18 cellular contexts compared by ENCODE assay signal in genomic region chr10:91756286-91756685, GRCh38. TPM values are rescaled to one million over a fixed set of nuclear protein-coding genes. Genes with fewer than 3 reads are reported as not detected.
DNase-seq lines count a peak whose midpoint lies in the region; TF ChIP-seq lines count a peak whose summit lies in the region.
"Had no signal": no experiment of that assay in that cellular context is flagged by ENCODE, and none has a peak within 500 bp of the region (broad histone marks: within the 10 kb centered on the region; RNA-seq: fewer than 3 reads in every experiment).

No MANE protein-coding gene starts in this region.

- no peak overlapping the region for H3K27ac ChIP-seq in transverse colon
- H3K27ac ChIP-seq: C4-2B, dorsolateral prefrontal cortex had no signal

- WGBS in transverse colon (ENCODE audit: low coverage in 1 of 2), 2 donors = 58 to 80% methylated on average over 1 to 2 of the region's 2 CpGs

- DNase-seq in GM03348 (ENCODE audit: low spot score) = peak; percentile 50
- DNase-seq in MV-4-11 (lab: John Stamatoyannopoulos, UW) = peak; percentile 44
- peak; percentile 42 to 55 for DNase-seq in cardiac fibroblast (ENCODE audit: low read depth in 2 of 2)
- peak; percentile 32 for DNase-seq in myocyte (ENCODE audit: low read depth)
- DNase-seq in transverse colon = no peak
- DNase-seq in kidney glomerular epithelial cell (lab: John Stamatoyannopoulos, UW) = no peak
- no peak for DNase-seq in inferior parietal cortex (ENCODE audit: extremely low spot score)
- DNase-seq in NCI-H1105 (lab: John Stamatoyannopoulos, UW) = no peak
- DNase-seq: activated B cell treated with CpG ODN at 0.5 μM for 24 hours; activated effector memory CD4-positive, alpha-beta T cell treated with Interleukin-2 at 50 U/mL for 16 hours; aorta; dorsolateral prefrontal cortex; H9; NCI-H2029; NCI-H69; occipital lobe; stimulated activated naive CD4-positive, alpha-beta T cell had no signal

- no peak for TF ChIP-seq POLR2A in transverse colon (IDR thresholded peaks at IDR 0.05)

- TF ChIP-seq EP300 in transverse colon (IDR thresholded peaks at IDR 0.05; ENCODE audit: low read depth) = no peak

- H3K36me3 ChIP-seq in transverse colon = no peaks in the 10 kb centered on the region

- H3K27me3 ChIP-seq in transverse colon = no peaks in the 10 kb centered on the region
- H3K27me3 ChIP-seq: dorsolateral prefrontal cortex had no signal

- intact Hi-C loops in transverse colon (cut with DNase I; ENCODE audit: low total_unique reads) = no loop called here

- H3K4me1 ChIP-seq in transverse colon = no peaks in the 10 kb centered on the region

- in situ Hi-C loops in transverse colon (cut with MboI; ENCODE audit: low pct_ligation_motif_present in 1 of 4, low pct_unique_long_range_greater_than_20kb in 1 of 4, low sequenced_read_pairs in 3 of 4) = loop anchor here in 1 of 4 donors (5.0 kb wide), 1 partner anchor 161 kb away; no protein-coding TSS in a partner anchor

- no peaks in the 10 kb centered on the region for H3K9me3 ChIP-seq in transverse colon

- H3K4me3 ChIP-seq in cardiac fibroblast (replicated peaks in 1 of 2; ENCODE audit: low read depth in 2 of 2, low read length in 2 of 2) (no peak overlapping the region), transverse colon (no peak overlapping the region)
- H3K4me3 ChIP-seq: dorsolateral prefrontal cortex had no signal

- TF ChIP-seq CTCF in cardiac fibroblast (IDR thresholded peaks at IDR 0.05; ENCODE audit: low read depth, low read length) (no peak), transverse colon (IDR thresholded peaks at IDR 0.05) (no peak)

RNA-seq across cellular contexts. Expression of gene TNKS2, which starts 41.9 kb away (rescaled TPM):
- 23.3 and 24.2 TPM in 2 replicates for total RNA-seq in myocyte
- 14.2 TPM for polyA plus RNA-seq in myocyte (2012)
- 10 to 100 TPM; 27.2 to 38.7 (median 31.6) TPM for total RNA-seq in transverse colon

Comparison
In these comparisons a context has a peak if more than half of its experiments do, and no peak if none do; other contexts are left out.
1. DNase-seq: peak in GM03348 (single experiment), MV-4-11 (single experiment), cardiac fibroblast (2 of 2) and myocyte (single experiment); none in transverse colon (single experiment), kidney glomerular epithelial cell (single experiment), inferior parietal cortex (single experiment) and NCI-H1105 (single experiment).